ENCODE assay signal across 8 cellular contexts in genomic region chr15:44426975-44427755, GRCh38. TPM values are rescaled to one million over a fixed set of nuclear protein-coding genes. Genes with fewer than 3 reads are reported as not detected.
DNase-seq lines count a peak whose midpoint lies in the region; ATAC-seq, FAIRE-seq and TF ChIP-seq lines count a peak whose summit lies in the region.

Gene CTDSPL2, plus strand, starts transcription at chr15:44427629. Its CDS starts 31,386 bp downstream, at chr15:44459015.

- H3K9ac ChIP-seq in Karpas-422 (ENCODE audit: low read length): peak within 1 kb of the TSS; percentile 91

- peak within 1 kb of the TSS; percentile 100 for H3K27ac Mint-ChIP-seq in activated T-cell treated with anti-CD3 and anti-CD28 coated beads, Interleukin-2, amount 50 U/mL, for 72 hours

- intact Hi-C loops in esophagus muscularis mucosa (cut with DNase I): loop anchor here (2.0 to 5.0 kb wide), 3 partner anchors 75 to 138 kb away; partner anchors contain the start of genes EIF3J and GOLM2

- no peaks in the 10 kb centered on the region for H3K9me3 Mint-ChIP-seq in activated T-cell treated with anti-CD3 and anti-CD28 coated beads, Interleukin-2, amount 50 U/mL, for 72 hours

- DNase-seq in Daoy (ENCODE audit: low read depth) (peak; percentile 99), Karpas-422 (peak; percentile 98), RCC 7860 (ENCODE audit: low spot score) (peak; percentile 97), esophagus muscularis mucosa (ENCODE audit: extremely low spot score) (peak; percentile 99), myocyte (ENCODE audit: low read depth) (peak; percentile 99)
- peak; percentile 95 to 96 for DNase-seq in activated T-cell treated with anti-CD3 and anti-CD28 coated beads, Interleukin-2, amount 50 U/mL, for 72 hours
- DNase-seq in stimulated activated CD8-positive, alpha-beta memory T cell treated with anti-CD3 and anti-CD28 coated beads, Interleukin-7, amount 100 ng/mL, for 48 hours (ENCODE audit: extremely low read depth in 1 of 2, low read depth in 1 of 2): peak; percentile 91 to 94

- H4K20me1 ChIP-seq in Karpas-422 (ENCODE audit: insufficient read depth, low read depth, low read length): peaks cover 11% of the 10 kb centered on the region; the same call in 1 of the 2 replicates

- H3K79me2 ChIP-seq in Karpas-422 (ENCODE audit: low read length): peaks cover 63% of the 10 kb centered on the region

- peak; percentile 91 for FAIRE-seq in RCC 7860 (lab: Jason Lieb, UNC)

- H3K36me3 ChIP-seq in Karpas-422 (ENCODE audit: insufficient read depth, low read length) (peaks cover 14% of the 10 kb centered on the region), esophagus muscularis mucosa (peaks cover 0 to 5% (median 0%) of the 10 kb centered on the region in 4 donors)

- WGBS in esophagus muscularis mucosa: under 1% methylated on average over 43 of the region's 53 CpGs

- H3K27me3 Mint-ChIP-seq in activated T-cell treated with anti-CD3 and anti-CD28 coated beads, Interleukin-2, amount 50 U/mL, for 72 hours (ENCODE audit: low read depth): no peaks in the 10 kb centered on the region

- peak within 1 kb of the TSS; percentile 79 for H3K4me2 ChIP-seq in Karpas-422 (ENCODE audit: low read depth, low read length, poor library complexity, severe bottlenecking)

- H3K27ac ChIP-seq in Karpas-422 (ENCODE audit: low read length) (peak within 1 kb of the TSS; percentile 91), esophagus muscularis mucosa (replicated peaks in 1 of 4) (peak within 1 kb of the TSS; percentile 93 to 97 (median 96))

- H3K4me1 ChIP-seq in Karpas-422 (ENCODE audit: low read length) (peaks cover 16% of the 10 kb centered on the region), esophagus muscularis mucosa (peaks cover 23 to 43% (median 41%) of the 10 kb centered on the region in 4 donors)

- ATAC-seq in GM21825 (IDR thresholded peaks at IDR 0.05; ENCODE audit: unreplicated experiment): peak; percentile 91
- peak; percentile 97 to 98 for ATAC-seq in activated T-cell treated with anti-CD3 and anti-CD28 coated beads, Interleukin-2, amount 50 U/mL, for 72 hours (replicated peaks in 1 of 2)

- H3K4me1 Mint-ChIP-seq in activated T-cell treated with anti-CD3 and anti-CD28 coated beads, Interleukin-2, amount 50 U/mL, for 72 hours (ENCODE audit: low read depth): peaks cover 56% of the 10 kb centered on the region

- TF ChIP-seq CTCF in esophagus muscularis mucosa (IDR thresholded peaks at IDR 0.05): peak; percentile 34 to 46 (median 39)

- no peak for TF ChIP-seq POLR2A in esophagus muscularis mucosa (IDR thresholded peaks at IDR 0.05; ENCODE audit: low read depth)

- H3K4me3 Mint-ChIP-seq in activated T-cell treated with anti-CD3 and anti-CD28 coated beads, Interleukin-2, amount 50 U/mL, for 72 hours: peak within 1 kb of the TSS; percentile 94 to 100

- H2AFZ ChIP-seq in Karpas-422 (ENCODE audit: low read length): peak within 1 kb of the TSS; percentile 66; the same call in 1 of the 2 replicates

- H3K4me3 ChIP-seq in Karpas-422 (ENCODE audit: low read length) (peak within 1 kb of the TSS; percentile 83), esophagus muscularis mucosa (peak within 1 kb of the TSS; percentile 73 to 86 (median 77))

- H3K27me3 ChIP-seq in Karpas-422 (ENCODE audit: low read length) (no peaks in the 10 kb centered on the region), esophagus muscularis mucosa (no peaks in the 10 kb centered on the region)

- no peak for TF ChIP-seq EP300 in esophagus muscularis mucosa (IDR thresholded peaks at IDR 0.05)

- H3K36me3 Mint-ChIP-seq in activated T-cell treated with anti-CD3 and anti-CD28 coated beads, Interleukin-2, amount 50 U/mL, for 72 hours (ENCODE audit: insufficient read depth in 2 of 2): peaks cover 11 to 18% of the 10 kb centered on the region in 2 donors

- H3K9me2 ChIP-seq in Karpas-422 (replicated peaks; ENCODE audit: insufficient read depth, low read length): no peaks in the 10 kb centered on the region

- H3K9me3 ChIP-seq in Karpas-422 (ENCODE audit: low read length): no peaks in the 10 kb centered on the region
- H3K9me3 ChIP-seq in esophagus muscularis mucosa: no peaks in the 10 kb centered on the region

RNA-seq across cellular contexts. Expression of gene CTDSPL2, which starts in this region (rescaled TPM):
- 43.8 and 72.5 TPM in 2 replicates for total RNA-seq in Daoy (2014; rRNA removed; shearing (Covaris generic))
- total RNA-seq in Karpas-422 (2014; rRNA removed; shearing (Covaris generic); ENCODE audit: low replicate concordance): 84.2 and 136 TPM in 2 replicates
- 10 to 100 TPM; 58.7 to 61.2 TPM for total RNA-seq in activated T-cell treated with anti-CD3 and anti-CD28 coated beads, Interleukin-2, amount 50 U/mL, for 72 hours
- total RNA-seq in esophagus muscularis mucosa: 10 to 100 TPM; 28.8 to 46.4 (median 43.8) TPM
- 38.9 and 60.5 TPM in 2 replicates for total RNA-seq in myocyte
- 11.5 TPM for polyA plus RNA-seq in myocyte (2012)

Comparison
In these comparisons a context has a peak if more than half of its experiments do, and no peak if none do; other contexts are left out.
1. Peak in every context shown above with its lines: DNase-seq, ATAC-seq, H3K4me3 ChIP-seq and H3K27ac ChIP-seq.